ENCODE assay signal across 38 cellular contexts in the genomic region with DNA sequence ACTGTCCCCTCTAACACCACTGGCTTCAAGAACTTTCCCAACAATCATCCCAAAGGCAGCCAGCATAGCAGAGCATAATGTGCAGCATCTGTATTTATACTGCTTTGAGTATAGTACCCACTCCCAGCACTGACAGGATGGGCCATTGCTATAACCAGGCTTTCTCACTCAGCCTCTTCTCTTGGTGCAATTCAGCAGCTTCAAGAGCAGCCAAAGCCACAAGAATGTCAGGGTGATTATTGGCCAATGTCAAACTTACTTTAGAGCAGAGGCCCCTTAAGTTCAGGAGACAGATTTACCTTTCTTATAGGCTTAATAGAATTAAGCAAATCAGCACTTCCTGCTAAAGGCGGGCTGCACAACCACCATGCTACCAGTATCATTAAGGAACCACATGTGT.
DNase-seq lines count a peak whose midpoint lies in the region; ATAC-seq, FAIRE-seq and TF ChIP-seq lines count a peak whose summit lies in the region.
"Had no signal": no experiment of that assay in that cellular context is flagged by ENCODE, and none has a peak within 500 bp of the region (broad histone marks: within the 10 kb centered on the region; RNA-seq: fewer than 3 reads in every experiment).

No MANE protein-coding gene starts in this region.

- no peak overlapping the region for H4K8ac ChIP-seq in mesendoderm (ENCODE audit: low read depth, low read length)

- dilution Hi-C loops in endothelial cell of umbilical vein (cut with MboI; ENCODE audit: extremely low pct_ligation_motif_present, low sequenced_read_pairs), result no loop called here

- no peak overlapping the region for H3K4ac ChIP-seq in mesendoderm (ENCODE audit: low read depth, low read length)

- DNase-seq in A673 (ENCODE audit: low spot score) (peak; percentile 64), MM.1S (peak; percentile 10), endothelial cell of umbilical vein (ENCODE audit: low read depth, low spot score) (no peak), mesendoderm (no peak), GM23338 (ENCODE audit: low spot score) (no peak), NCI-H2081 (lab: John Stamatoyannopoulos, UW) (no peak), NCI-H2107 treated with DMSO at 0.1 percent for 48 hours (lab: John Stamatoyannopoulos, UW; ENCODE audit: unreplicated experiment) (no peak), Kasumi-1 (lab: John Stamatoyannopoulos, UW) (no peak)
- DNase-seq: activated CD4-positive, alpha-beta T cell treated with anti-CD3 and anti-CD28 coated beads for 1 hour; activated CD8-positive, alpha-beta memory T cell treated with anti-CD3 and anti-CD28 coated beads, Interleukin-2, amount 50 U/mL, for 48 hours; activated CD8-positive, alpha-beta T cell treated with anti-CD3 and anti-CD28 coated beads for 36 hours; activated naive CD4-positive, alpha-beta T cell treated with anti-CD3 and anti-CD28 coated beads, Interleukin-2, amount 50 U/mL, for 16 hours; amygdala; CD4-positive, alpha-beta memory T cell; effector memory CD8-positive, alpha-beta T cell; erythroblast; hippocampal formation; mucosa of descending colon; NCI-H1092; NCI-H187 treated with DMSO at 0.1 percent for 48 hours; NCI-H524 treated with DMSO at 0.1 percent for 48 hours; PC-3; SK-N-SH; small intestine; stimulated activated naive B cell treated with anti-CD40 and anti-IgM and Interleukin-4, amounts not matched to agents 10 μg/mL and 1 μg/mL and 100 μg/mL, for 72 hours; T-helper 17 cell; upper lobe of left lung had no signal

- no peak overlapping the region for H4K5ac ChIP-seq in mesendoderm (ENCODE audit: low read length)

- H3K79me1 ChIP-seq in mesendoderm (ENCODE audit: low read length), result no peaks in the 10 kb centered on the region

- BruUV-seq in A673 (replicated peaks; lab: Mats Ljungman, UMichigan) (no TSS peak), endothelial cell of umbilical vein (replicated peaks; lab: Mats Ljungman, UMichigan) (no TSS peak)

- TF ChIP-seq CTCF in A673 (conservative IDR thresholded peaks at IDR 0.05; ENCODE audit: low read depth, low read length), result no peak
- no peak for TF ChIP-seq CTCF in MM.1S (IDR thresholded peaks at IDR 0.05; ENCODE audit: low read length)
- no peak for TF ChIP-seq CTCF in endothelial cell of umbilical vein (IDR thresholded peaks at IDR 0.05; ENCODE audit: extremely low read depth in 1 of 2, insufficient read depth in 1 of 2, low read depth in 1 of 2, low read length in 2 of 2)
- TF ChIP-seq CTCF in GM23338 (conservative IDR thresholded peaks at IDR 0.05; ENCODE audit: low read depth in 2 of 2), result no peak

- H3K4me3 ChIP-seq in A673 (ENCODE audit: low read depth, low read length, poor library complexity, severe bottlenecking), result no peak overlapping the region
- no peak overlapping the region for H3K4me3 ChIP-seq in MM.1S (ENCODE audit: low read length)
- no peak overlapping the region for H3K4me3 ChIP-seq in endothelial cell of umbilical vein (replicated peaks in 1 of 3; ENCODE audit: insufficient read depth in 1 of 3, low read depth in 1 of 3, low read length in 3 of 3)
- H3K4me3 ChIP-seq in mesendoderm (ENCODE audit: low read length), result no peak overlapping the region
- no peak overlapping the region for H3K4me3 ChIP-seq in GM23338
- H3K4me3 ChIP-seq: cardiac muscle cell, coronary artery, gastroesophageal sphincter, lung, mucosa of descending colon, upper lobe of left lung had no signal

- H3K9me3 ChIP-seq in A673 (ENCODE audit: low read depth, low read length, poor library complexity, severe bottlenecking) (no peaks in the 10 kb centered on the region), MM.1S (replicated peaks; ENCODE audit: insufficient read depth, low read length) (no peaks in the 10 kb centered on the region), endothelial cell of umbilical vein (replicated peaks; ENCODE audit: control insufficient read depth, insufficient read depth, low read length) (no peaks in the 10 kb centered on the region)
- H3K9me3 ChIP-seq: gastroesophageal sphincter, mucosa of descending colon, SK-N-SH, upper lobe of left lung had no signal

- no peaks in the 10 kb centered on the region for H3K9me3 Mint-ChIP-seq in GM23338
- H3K9me3 Mint-ChIP-seq: activated CD8-positive, alpha-beta T cell treated with anti-CD3 and anti-CD28 coated beads for 36 hours; activated T-helper 17 cell treated with anti-CD3 and anti-CD28 coated beads, Interleukin-2, amount 50 U/mL, for 72 hours; CD4-positive, alpha-beta memory T cell had no signal

- H3K4me3 Mint-ChIP-seq in GM23338, result no peak overlapping the region
- H3K4me3 Mint-ChIP-seq: activated CD8-positive, alpha-beta T cell treated with anti-CD3 and anti-CD28 coated beads for 36 hours; activated T-helper 17 cell treated with anti-CD3 and anti-CD28 coated beads, Interleukin-2, amount 50 U/mL, for 72 hours; B cell; CD4-positive, alpha-beta memory T cell; effector memory CD8-positive, alpha-beta T cell; IgD-negative memory B cell; natural killer cell treated with Interleukin-12 subunit alpha and Interleukin-12 subunit beta and Interleukin-15 and Interleukin-18, amount 100 ng/mL, for 72 hours; stimulated activated naive B cell treated with anti-CD40 and anti-IgM and Interleukin-4, amounts not matched to agents 10 μg/mL and 1 μg/mL and 100 μg/mL, for 72 hours; T-helper 17 cell had no signal

- peak overlapping the region; percentile 6 for H3K18ac ChIP-seq in mesendoderm (ENCODE audit: low read length)

- H3K9ac ChIP-seq in MM.1S (ENCODE audit: low read length), result no peak overlapping the region
- H3K9ac ChIP-seq in endothelial cell of umbilical vein (replicated peaks; ENCODE audit: extremely low read depth, insufficient read depth, low read length), result no peak overlapping the region
- H3K9ac ChIP-seq in mesendoderm (ENCODE audit: low read length), result no peak overlapping the region
- H3K9ac ChIP-seq: SK-N-SH had no signal

- TF ChIP-seq POLR2A in endothelial cell of umbilical vein (IDR thresholded peaks at IDR 0.05; ENCODE audit: low read depth, low read length), result no peak

- no peak overlapping the region for H3K27ac ChIP-seq in A673 (ENCODE audit: low read depth, low read length, poor library complexity, severe bottlenecking)
- H3K27ac ChIP-seq in MM.1S (ENCODE audit: low read length), result no peak overlapping the region
- H3K27ac ChIP-seq in endothelial cell of umbilical vein (ENCODE audit: insufficient read depth, low read depth, low read length), result no peak overlapping the region
- H3K27ac ChIP-seq in mesendoderm (ENCODE audit: low read depth, low read length), result no peak overlapping the region
- H3K27ac ChIP-seq in GM23338 (ENCODE audit: low read depth), result no peak overlapping the region
- H3K27ac ChIP-seq: cardiac muscle cell, coronary artery, gastroesophageal sphincter, upper lobe of left lung had no signal

- H2AFZ ChIP-seq in MM.1S (ENCODE audit: low read length), result no peak overlapping the region
- H2AFZ ChIP-seq in endothelial cell of umbilical vein (ENCODE audit: low read depth, low read length), result peak overlapping the region; percentile 51
- H2AFZ ChIP-seq in GM23338, result no peak overlapping the region

- H3K36me3 Mint-ChIP-seq in GM23338 (ENCODE audit: low read depth), result no peaks in the 10 kb centered on the region
- H3K36me3 Mint-ChIP-seq: CD4-positive, alpha-beta memory T cell; IgD-negative memory B cell; natural killer cell treated with Interleukin-12 subunit alpha and Interleukin-12 subunit beta and Interleukin-15 and Interleukin-18, amount 100 ng/mL, for 72 hours; stimulated activated naive B cell treated with anti-CD40 and anti-IgM and Interleukin-4, amounts not matched to agents 10 μg/mL and 1 μg/mL and 100 μg/mL, for 72 hours had no signal

- H3K56ac ChIP-seq in mesendoderm (ENCODE audit: low read length), result no peak overlapping the region

- no CpG with 5 or more reads among the region's 1 CpG for WGBS in mesendoderm (ENCODE audit: extremely low coverage, insufficient coverage, low lambda C conversion rate)

- intact Hi-C loops in A673 (cut with micrococcal nuclease; ENCODE audit: unreplicated experiment) (no loop called here), endothelial cell of umbilical vein (cut with micrococcal nuclease) (no loop called here)

- H2BK120ac ChIP-seq in mesendoderm (ENCODE audit: low read depth, low read length), result peak overlapping the region; percentile 36

- H3K79me2 ChIP-seq in MM.1S (ENCODE audit: low read length) (no peaks in the 10 kb centered on the region), endothelial cell of umbilical vein (ENCODE audit: control insufficient read depth, insufficient read depth, low read length) (no peaks in the 10 kb centered on the region), mesendoderm (ENCODE audit: control insufficient read depth, insufficient read depth, low read length) (no peaks in the 10 kb centered on the region), GM23338 (replicated peaks; ENCODE audit: insufficient read depth) (no peaks in the 10 kb centered on the region)

- no peak overlapping the region for H2BK15ac ChIP-seq in mesendoderm (replicated peaks; ENCODE audit: low read depth)

- H3K27ac Mint-ChIP-seq in GM23338, result no peak overlapping the region
- H3K27ac Mint-ChIP-seq: activated CD8-positive, alpha-beta T cell treated with anti-CD3 and anti-CD28 coated beads for 36 hours; activated T-helper 17 cell treated with anti-CD3 and anti-CD28 coated beads, Interleukin-2, amount 50 U/mL, for 72 hours; B cell; CD4-positive, alpha-beta memory T cell; effector memory CD8-positive, alpha-beta T cell; IgD-negative memory B cell; natural killer cell treated with Interleukin-12 subunit alpha and Interleukin-12 subunit beta and Interleukin-15 and Interleukin-18, amount 100 ng/mL, for 72 hours; stimulated activated naive B cell treated with anti-CD40 and anti-IgM and Interleukin-4, amounts not matched to agents 10 μg/mL and 1 μg/mL and 100 μg/mL, for 72 hours; T-helper 17 cell had no signal

- H2AK5ac ChIP-seq in mesendoderm (ENCODE audit: low read length), result no peak overlapping the region

- FAIRE-seq in endothelial cell of umbilical vein (lab: Jason Lieb, UNC), result no peak
- FAIRE-seq: A204.1, D721Med, small intestine had no signal

- POLR2A ChIA-PET in A673 (lab: Charles Lee; ENCODE audit: low non-redundant PET), result no interaction called here
- POLR2A ChIA-PET in endothelial cell of umbilical vein (lab: Charles Lee), result no interaction called here

- H3K4me2 ChIP-seq in MM.1S (ENCODE audit: low read depth, low read length) (no peak overlapping the region), endothelial cell of umbilical vein (ENCODE audit: insufficient read depth, low read length) (peak overlapping the region; percentile 9), mesendoderm (ENCODE audit: low read length) (no peak overlapping the region), GM23338 (no peak overlapping the region)
- H3K4me2 ChIP-seq: SK-N-SH had no signal

- no peaks in the 10 kb centered on the region for H3K27me3 Mint-ChIP-seq in GM23338 (ENCODE audit: insufficient read depth, low read depth, poor library complexity)
- H3K27me3 Mint-ChIP-seq: activated CD8-positive, alpha-beta T cell treated with anti-CD3 and anti-CD28 coated beads for 36 hours; B cell; CD4-positive, alpha-beta memory T cell; effector memory CD8-positive, alpha-beta T cell; IgD-negative memory B cell; natural killer cell treated with Interleukin-12 subunit alpha and Interleukin-12 subunit beta and Interleukin-15 and Interleukin-18, amount 100 ng/mL, for 72 hours; stimulated activated naive B cell treated with anti-CD40 and anti-IgM and Interleukin-4, amounts not matched to agents 10 μg/mL and 1 μg/mL and 100 μg/mL, for 72 hours; T-helper 17 cell had no signal

- no peaks in the 10 kb centered on the region for H3F3A ChIP-seq in MM.1S (ENCODE audit: insufficient read depth, low read length)
- H3F3A ChIP-seq in GM23338 (replicated peaks; ENCODE audit: low read depth), result no peaks in the 10 kb centered on the region

- H3K36me3 ChIP-seq in A673 (ENCODE audit: insufficient read depth, low read length, poor library complexity, severe bottlenecking), result no peaks in the 10 kb centered on the region
- H3K36me3 ChIP-seq in MM.1S (replicated peaks; ENCODE audit: insufficient read depth, low read length), result no peaks in the 10 kb centered on the region
- H3K36me3 ChIP-seq in endothelial cell of umbilical vein (ENCODE audit: control insufficient read depth in 2 of 2, extremely low read depth in 1 of 2, insufficient read depth in 2 of 2, low read length in 2 of 2), result no peaks in the 10 kb centered on the region
- H3K36me3 ChIP-seq in mesendoderm (ENCODE audit: control insufficient read depth, insufficient read depth, low read length), result no peaks in the 10 kb centered on the region
- no peaks in the 10 kb centered on the region for H3K36me3 ChIP-seq in GM23338 (ENCODE audit: insufficient read depth)
- H3K36me3 ChIP-seq: cardiac muscle cell, gastroesophageal sphincter, upper lobe of left lung had no signal

- H3K4me1 ChIP-seq in A673 (ENCODE audit: insufficient read depth, low read length, poor library complexity, severe bottlenecking), result peaks cover 62% of the 10 kb centered on the region
- no peaks in the 10 kb centered on the region for H3K4me1 ChIP-seq in MM.1S (ENCODE audit: low read length)
- peaks cover 37% of the 10 kb centered on the region for H3K4me1 ChIP-seq in endothelial cell of umbilical vein (ENCODE audit: control insufficient read depth, extremely low read depth, insufficient read depth, low read length)
- peaks cover 1% of the 10 kb centered on the region for H3K4me1 ChIP-seq in mesendoderm (ENCODE audit: control insufficient read depth, low read depth, low read length)
- no peaks in the 10 kb centered on the region for H3K4me1 ChIP-seq in GM23338 (ENCODE audit: insufficient read depth)
- H3K4me1 ChIP-seq: gastroesophageal sphincter, upper lobe of left lung had no signal

- H3K27me3 ChIP-seq in A673 (replicated peaks; ENCODE audit: insufficient read depth, low read depth, low read length, poor library complexity) (no peaks in the 10 kb centered on the region), MM.1S (replicated peaks; ENCODE audit: insufficient read depth, low read length) (no peaks in the 10 kb centered on the region), endothelial cell of umbilical vein (ENCODE audit: control insufficient read depth in 2 of 2, insufficient read depth in 2 of 2, low read length in 2 of 2) (no peaks in the 10 kb centered on the region), mesendoderm (ENCODE audit: insufficient read depth, low read length, poor library complexity) (no peaks in the 10 kb centered on the region), GM23338 (ENCODE audit: insufficient read depth) (no peaks in the 10 kb centered on the region)
- H3K27me3 ChIP-seq: cardiac muscle cell, gastroesophageal sphincter, upper lobe of left lung had no signal

- H3K23ac ChIP-seq in mesendoderm (ENCODE audit: low read length), result no peak overlapping the region

- H3K9me1 ChIP-seq in endothelial cell of umbilical vein (replicated peaks; ENCODE audit: control insufficient read depth, extremely low read depth, insufficient read depth, low read length), result no peaks in the 10 kb centered on the region

- CTCF ChIA-PET in A673 (lab: Charles Lee), result no interaction called here
- CTCF ChIA-PET in endothelial cell of umbilical vein (lab: Charles Lee), result interaction anchor here (1.4 kb wide), 1 partner anchor 82 kb away, joined by 4 read pairs; no protein-coding TSS in a partner anchor

- no peak overlapping the region for H2BK5ac ChIP-seq in mesendoderm (ENCODE audit: low read length)

- H4K20me1 ChIP-seq in MM.1S (ENCODE audit: insufficient read depth, low read length) (no peaks in the 10 kb centered on the region), endothelial cell of umbilical vein (replicated peaks; ENCODE audit: control insufficient read depth, extremely low read depth, insufficient read depth, low read length) (no peaks in the 10 kb centered on the region), GM23338 (replicated peaks; ENCODE audit: insufficient read depth) (no peaks in the 10 kb centered on the region)

- H3K9me2 ChIP-seq in MM.1S (replicated peaks; ENCODE audit: insufficient read depth, low read length), result no peaks in the 10 kb centered on the region
- 0 out of 2 replicates have a peak, but pooled peaks cover 9% of the 10 kb centered on the region for H3K9me2 ChIP-seq in GM23338 (ENCODE audit: insufficient read depth)
- H3K9me2 ChIP-seq: SK-N-SH had no signal

- no peaks in the 10 kb centered on the region for H3K4me1 Mint-ChIP-seq in GM23338
- H3K4me1 Mint-ChIP-seq: activated T-helper 17 cell treated with anti-CD3 and anti-CD28 coated beads, Interleukin-2, amount 50 U/mL, for 72 hours; B cell; CD4-positive, alpha-beta memory T cell; IgD-negative memory B cell; T-helper 17 cell had no signal

- ATAC-seq in GM23338, result no peak
- ATAC-seq: activated CD8-positive, alpha-beta T cell treated with anti-CD3 and anti-CD28 coated beads for 36 hours; activated T-helper 17 cell treated with anti-CD3 and anti-CD28 coated beads, Interleukin-2, amount 50 U/mL, for 72 hours; effector memory CD8-positive, alpha-beta T cell; gastroesophageal sphincter; mucosa of descending colon; natural killer cell treated with Interleukin-12 subunit alpha and Interleukin-12 subunit beta and Interleukin-15 and Interleukin-18, amount 100 ng/mL, for 72 hours; PC-3; Right ventricle myocardium inferior; stimulated activated naive B cell treated with anti-CD40 and anti-IgM and Interleukin-4, amounts not matched to agents 10 μg/mL and 1 μg/mL and 100 μg/mL, for 72 hours; T-helper 17 cell had no signal

Comparison
In these comparisons a context has a peak if more than half of its experiments do, and no peak if none do; other contexts are left out.
1. DNase-seq: peak in A673 (single experiment) and MM.1S (single experiment); none in endothelial cell of umbilical vein (single experiment), mesendoderm (single experiment), GM23338 (single experiment), NCI-H2081 (0 of 2), NCI-H2107 treated with DMSO at 0.1 percent for 48 hours (single experiment) and Kasumi-1 (0 of 2).